Comparison of ENCODE assay signal across 10 cellular contexts in genomic region chr6:27238010-27238983, GRCh38. TPM values are rescaled to one million over a fixed set of nuclear protein-coding genes. Genes with fewer than 3 reads are reported as not detected.
A peak's percentile ranks its signal among the peaks of the same experiment; 100 is the strongest.
DNase-seq lines count a peak whose midpoint lies in the region; ATAC-seq and TF ChIP-seq lines count a peak whose summit lies in the region.
"Had no signal": no experiment of that assay in that cellular context is flagged by ENCODE, and none has a peak within 500 bp of the region (broad histone marks: within the 10 kb centered on the region; RNA-seq: fewer than 3 reads in every experiment).

No MANE protein-coding gene starts in this region.

- peaks cover 6% of the 10 kb centered on the region; the same call in 1 of the 2 replicates for H3K4me1 ChIP-seq in HUES64 (ENCODE audit: insufficient read depth, low read length)
- peaks cover 18% of the 10 kb centered on the region for H3K4me1 ChIP-seq in mammary epithelial cell (ENCODE audit: insufficient read depth, low read length)
- H3K4me1 ChIP-seq in mesodermal cell (ENCODE audit: control insufficient read depth, insufficient read depth, low read length, poor library complexity, severe bottlenecking) = no peaks in the 10 kb centered on the region
- peaks cover 0 to 3% of the 10 kb centered on the region in 2 donors for H3K4me1 ChIP-seq in uterus

- H3K27me3 ChIP-seq in HUES64 (ENCODE audit: insufficient read depth, low read length) (peaks cover 29% of the 10 kb centered on the region), mammary epithelial cell (ENCODE audit: insufficient read depth, low read length) (no peaks in the 10 kb centered on the region), uterus (peaks cover 0 to 63% of the 10 kb centered on the region in 2 donors)

- H3K79me2 ChIP-seq in mammary epithelial cell (ENCODE audit: insufficient read depth, low read length) = no peaks in the 10 kb centered on the region

- in situ Hi-C loops in Caki2 (cut with HindIII; ENCODE audit: low pct_unique_long_range_greater_than_20kb, low sequenced_read_pairs) = no loop called here
- in situ Hi-C loops in mammary epithelial cell (cut with MboI; ENCODE audit: low sequenced_read_pairs in 2 of 2) = no loop called here

- H3K27ac ChIP-seq in HUES64 (ENCODE audit: low read depth, low read length) = no peak overlapping the region
- H3K27ac ChIP-seq in mammary epithelial cell (ENCODE audit: insufficient read depth, low read depth, low read length) = peak overlapping the region; percentile 5
- no peak overlapping the region for H3K27ac ChIP-seq in mesodermal cell (ENCODE audit: low read depth, low read length, severe bottlenecking)
- no peak overlapping the region for H3K27ac ChIP-seq in uterus

- WGBS in HUES64 = 3% methylated on average over 40 of the region's 41 CpGs
- WGBS in mammary epithelial cell (ENCODE audit: low coverage, missing lambda C conversion rate) = 11% methylated on average over 39 of the region's 41 CpGs
- 26 to 28% methylated on average over 28 to 31 of the region's 41 CpGs for WGBS in mesodermal cell (ENCODE audit: insufficient coverage in 2 of 2), 2 experiments

- H2AFZ ChIP-seq in mammary epithelial cell (ENCODE audit: low read depth, low read length) = peak overlapping the region; percentile 90

- intact Hi-C loops in mammary epithelial cell (cut with micrococcal nuclease) (no loop called here), uterus (cut with DNase I; ENCODE audit: low total_unique reads) (no loop called here)

- H3K9ac ChIP-seq in HUES64 (ENCODE audit: low read depth, low read length) (peak overlapping the region; percentile 57), mammary epithelial cell (ENCODE audit: insufficient read depth, low read length) (no peak overlapping the region)

- no peaks in the 10 kb centered on the region for H3K9me3 ChIP-seq in HUES64 (ENCODE audit: insufficient read depth, low read depth, low read length)
- no peaks in the 10 kb centered on the region for H3K9me3 ChIP-seq in mammary epithelial cell (replicated peaks; ENCODE audit: insufficient read depth, low read length)
- H3K9me3 ChIP-seq in mesodermal cell (ENCODE audit: control insufficient read depth, low read length) = no peaks in the 10 kb centered on the region
- H3K9me3 ChIP-seq in uterus = no peaks in the 10 kb centered on the region

- ATAC-seq in GM18498 (IDR thresholded peaks at IDR 0.05; ENCODE audit: unreplicated experiment) = no peak

- dilution Hi-C loops in mammary epithelial cell (cut with HindIII; ENCODE audit: low sequenced_read_pairs) = no loop called here

- no peak for TF ChIP-seq CTCF in mammary epithelial cell (conservative IDR thresholded peaks at IDR 0.05 in 1 of 2, IDR thresholded peaks at IDR 0.05 in 1 of 2; ENCODE audit: extremely low read depth in 1 of 2, insufficient read depth in 1 of 2, low read depth in 1 of 2, low read length in 2 of 2)
- TF ChIP-seq CTCF in uterus (IDR thresholded peaks at IDR 0.05) = no peak

- no TSS peak for BruUV-seq in mammary epithelial cell (replicated peaks; lab: Mats Ljungman, UMichigan)

- H3K36me3 ChIP-seq in HUES64 (ENCODE audit: insufficient read depth, low read length) (no peaks in the 10 kb centered on the region), mammary epithelial cell (ENCODE audit: insufficient read depth, low read length) (no peaks in the 10 kb centered on the region), mesodermal cell (ENCODE audit: control insufficient read depth, insufficient read depth, low read length) (no peaks in the 10 kb centered on the region), uterus (no peaks in the 10 kb centered on the region)

- no peaks in the 10 kb centered on the region for H4K20me1 ChIP-seq in mammary epithelial cell (ENCODE audit: insufficient read depth, low read length)

- H3K4me2 ChIP-seq in mammary epithelial cell (ENCODE audit: insufficient read depth, low read depth, low read length) = peak overlapping the region; percentile 53

- H3K4me3 ChIP-seq in HUES64 (ENCODE audit: low read length) = peak overlapping the region; percentile 74
- H3K4me3 ChIP-seq in mammary epithelial cell (replicated peaks in 1 of 3; ENCODE audit: insufficient read depth in 1 of 3, low read depth in 2 of 3, low read length in 3 of 3) = peak overlapping the region; percentile 28 to 37 (median 29)
- peak overlapping the region; percentile 45 for H3K4me3 ChIP-seq in mesodermal cell (ENCODE audit: extremely low read depth, insufficient read depth, low read length, poor library complexity, severe bottlenecking)
- no peak overlapping the region for H3K4me3 ChIP-seq in uterus

- CTCF ChIA-PET in mammary epithelial cell (lab: Charles Lee; ENCODE audit: low non-redundant PET) = no interaction called here

- TF ChIP-seq POLR2A in uterus (IDR thresholded peaks at IDR 0.05) = no peak

- DNase-seq in Caki2 (ENCODE audit: low read depth) = peak; percentile 68
- peak; percentile 36 for DNase-seq in mammary epithelial cell
- no peak for DNase-seq in medulla oblongata (ENCODE audit: extremely low spot score)
- no peak for DNase-seq in uterus
- no peak for DNase-seq in RKO (ENCODE audit: low spot score)
- DNase-seq: caudate nucleus, posterior cingulate gyrus had no signal

RNA-seq across cellular contexts. Expression of gene PRSS16, which starts 9.2 kb away (rescaled TPM):
- total RNA-seq in Caki2 (2014; rRNA removed; shearing (Covaris generic); ENCODE audit: low replicate concordance) = 10.7 and 14.3 TPM in 2 replicates
- polyA plus RNA-seq in HUES64 (2013, experiment 1 of 2) = 8.0 TPM
- 8.5 TPM for polyA plus RNA-seq in HUES64 (2013, experiment 2 of 2)
- total RNA-seq in mammary epithelial cell (10 to 100 TPM in 1 of 2 donors, 1 to 10 TPM in 1; 4.8 to 10.5 TPM), uterus (under 1 TPM in 1 of 4 donors, not detected in 3; 0.88 TPM)
- polyA plus RNA-seq in mammary epithelial cell = 11.9 TPM
- polyA minus RNA-seq in mammary epithelial cell = 22.5 TPM
- polyA plus RNA-seq in mesodermal cell (2013, experiment 1 of 2) = 1.4 TPM
- 1.5 TPM for polyA plus RNA-seq in mesodermal cell (2013, experiment 2 of 2)

Comparison
In these comparisons a context has a peak if more than half of its experiments do, and no peak if none do; other contexts are left out.
1. DNase-seq: peak in Caki2 (single experiment) and mammary epithelial cell (single experiment); none in medulla oblongata (single experiment), uterus (0 of 2) and RKO (single experiment).
2. H3K4me3 ChIP-seq: peak in HUES64 (single experiment), mammary epithelial cell (3 of 3) and mesodermal cell (single experiment); none in uterus (0 of 2).